8 cellular contexts compared by ENCODE assay signal in the genomic region with DNA sequence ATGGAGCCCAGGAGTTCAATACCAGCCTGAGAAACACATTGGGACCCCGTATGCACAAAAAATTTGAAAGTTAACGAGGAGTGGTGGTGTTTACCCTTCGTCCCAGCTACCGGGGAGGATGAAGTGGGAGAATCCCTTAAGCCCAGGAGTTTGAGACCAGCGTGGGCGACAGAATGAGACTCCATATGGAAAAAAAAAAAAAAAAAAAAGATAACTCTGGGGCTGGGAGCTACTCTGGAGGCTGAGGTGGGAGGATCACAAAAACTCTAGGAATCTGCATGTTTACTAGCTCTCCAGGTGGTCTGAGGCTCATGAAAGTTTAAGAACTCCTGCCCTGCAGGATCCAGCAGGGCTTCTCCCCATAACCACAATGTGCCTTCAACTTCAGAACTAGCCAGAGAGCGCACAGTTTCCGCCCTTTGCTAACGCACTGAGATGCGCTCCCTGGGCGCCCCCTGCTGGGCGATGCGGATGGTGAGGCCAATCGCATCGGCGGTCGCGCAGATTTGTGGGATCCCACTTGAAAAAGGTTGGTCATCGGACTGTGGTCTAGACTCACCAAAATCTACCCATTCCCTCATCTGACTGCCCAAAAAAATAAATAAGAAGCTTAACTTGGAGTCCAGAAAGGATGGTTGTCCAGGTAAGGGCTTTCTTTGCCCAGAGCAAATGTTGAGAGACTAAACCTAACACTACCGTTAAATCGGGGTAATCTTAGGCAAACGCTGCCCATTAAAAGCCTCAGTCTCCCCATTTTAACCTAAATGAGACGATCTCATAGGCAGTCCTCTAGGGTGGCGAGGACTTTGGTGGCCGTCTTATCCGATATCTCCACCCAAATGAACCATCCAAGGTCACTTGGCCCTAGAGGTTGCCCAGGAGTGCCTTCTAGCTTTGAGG. TPM values are rescaled to one million over a fixed set of nuclear protein-coding genes. Genes with fewer than 3 reads are reported as not detected.
DNase-seq lines count a peak whose midpoint lies in the region; ATAC-seq and TF ChIP-seq lines count a peak whose summit lies in the region.

No MANE protein-coding gene starts in this region.

- intact Hi-C loops in left ventricle myocardium inferior (cut with micrococcal nuclease), result no loop called here

- no peak overlapping the region for H3K27ac ChIP-seq in left ventricle myocardium inferior (replicated peaks)

- DNase-seq in GM04504 (ENCODE audit: low read depth), result peak; percentile 28
- peak; percentile 74 for DNase-seq in LoVo (ENCODE audit: low spot score)
- DNase-seq in T-helper 1 cell, result peak; percentile 61 to 82 (median 76)
- DNase-seq in activated naive CD8-positive, alpha-beta T cell treated with anti-CD3 and anti-CD28 coated beads, Interleukin-2, amount 50 U/mL, for 16 hours (ENCODE audit: low read depth, low spot score), result peak; percentile 64
- peak; percentile 79 for DNase-seq in left ventricle myocardium inferior
- no peak for DNase-seq in retinal pigment epithelial cell (ENCODE audit: low read depth)
- DNase-seq in HPDE6-E6E7 (ENCODE audit: extremely low spot score), result no peak

- no peak for ATAC-seq in HG03378 (IDR thresholded peaks at IDR 0.05; ENCODE audit: unreplicated experiment)

- H3K9me3 ChIP-seq in left ventricle myocardium inferior (replicated peaks), result no peaks in the 10 kb centered on the region

- no peak overlapping the region for H3K4me3 ChIP-seq in left ventricle myocardium inferior
- no peak overlapping the region for H3K4me3 ChIP-seq in retinal pigment epithelial cell (ENCODE audit: low read length)

- H3K36me3 ChIP-seq in left ventricle myocardium inferior, result no peaks in the 10 kb centered on the region

- peaks cover 13% of the 10 kb centered on the region for H3K4me1 ChIP-seq in left ventricle myocardium inferior

- TF ChIP-seq CTCF in left ventricle myocardium inferior (IDR thresholded peaks at IDR 0.05; ENCODE audit: borderline replicate concordance) (peak; percentile 92), retinal pigment epithelial cell (conservative IDR thresholded peaks at IDR 0.05; ENCODE audit: low read depth, low read length) (peak; percentile 99)

- peaks cover 100% of the 10 kb centered on the region for H3K27me3 ChIP-seq in left ventricle myocardium inferior (ENCODE audit: low read depth)

RNA-seq across cellular contexts. Expression of a gene that starts 8.8 kb away (rescaled TPM):
- not detected for total RNA-seq in left ventricle myocardium inferior

RNA-seq across cellular contexts. Expression of a gene that starts 9.9 kb away (rescaled TPM):
- not detected for total RNA-seq in left ventricle myocardium inferior

RNA-seq across cellular contexts. Expression of a gene that starts 46.0 kb away (rescaled TPM):
- total RNA-seq in left ventricle myocardium inferior, result 2.4 TPM

RNA-seq across cellular contexts. Expression of a gene that starts 46.8 kb away (rescaled TPM):
- total RNA-seq in left ventricle myocardium inferior, result not detected

RNA-seq across cellular contexts. Expression of a gene that starts 57.4 kb away (rescaled TPM):
- total RNA-seq in left ventricle myocardium inferior, result 11.6 TPM

Comparison
In these comparisons a context has a peak if more than half of its experiments do, and no peak if none do; other contexts are left out.
1. DNase-seq: peak in GM04504 (single experiment), LoVo (single experiment), T-helper 1 cell (5 of 5), activated naive CD8-positive, alpha-beta T cell treated with anti-CD3 and anti-CD28 coated beads, Interleukin-2, amount 50 U/mL, for 16 hours (single experiment) and left ventricle myocardium inferior (single experiment); none in retinal pigment epithelial cell (single experiment) and HPDE6-E6E7 (single experiment).